In the genomic region with DNA sequence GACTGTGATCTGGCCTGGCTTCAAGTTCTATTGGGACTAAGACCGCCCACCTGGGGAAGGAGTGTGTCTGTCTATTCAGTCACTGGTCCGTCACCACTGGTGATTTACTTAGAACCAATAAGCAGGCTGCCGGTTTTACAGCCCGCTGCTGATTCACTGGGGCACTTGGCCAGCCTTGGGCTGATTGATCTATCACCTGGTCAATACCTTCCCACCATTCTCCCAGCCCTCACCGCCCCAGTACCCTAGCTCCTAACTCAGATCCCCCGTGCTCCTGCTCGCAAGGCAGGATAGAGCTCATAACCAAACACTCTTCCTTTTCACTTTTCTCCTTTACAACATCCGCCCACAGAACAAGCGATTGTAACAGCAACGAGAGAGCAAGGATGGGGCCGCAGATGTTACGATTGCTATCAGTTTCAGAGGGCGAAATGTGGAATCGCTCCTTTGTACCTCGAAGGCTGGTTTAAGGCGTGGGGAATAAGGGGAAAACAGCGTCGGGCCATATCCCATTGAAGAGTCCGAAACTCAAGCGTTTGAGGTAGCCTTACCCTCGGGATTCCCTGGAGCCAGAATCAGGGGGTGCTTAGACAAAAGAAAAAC, we compare ENCODE assay signal across 1 cellular context.
A peak's percentile ranks its signal among the peaks of the same experiment; 100 is the strongest.
TF ChIP-seq lines count a peak whose summit lies in the region.

No MANE protein-coding gene starts in this region.

TF ChIP-seq in K562, 482 proteins besides CTCF, POLR2A, EP300 and RAD21 (continued from another document):
- TF ChIP-seq, protein P1, sequence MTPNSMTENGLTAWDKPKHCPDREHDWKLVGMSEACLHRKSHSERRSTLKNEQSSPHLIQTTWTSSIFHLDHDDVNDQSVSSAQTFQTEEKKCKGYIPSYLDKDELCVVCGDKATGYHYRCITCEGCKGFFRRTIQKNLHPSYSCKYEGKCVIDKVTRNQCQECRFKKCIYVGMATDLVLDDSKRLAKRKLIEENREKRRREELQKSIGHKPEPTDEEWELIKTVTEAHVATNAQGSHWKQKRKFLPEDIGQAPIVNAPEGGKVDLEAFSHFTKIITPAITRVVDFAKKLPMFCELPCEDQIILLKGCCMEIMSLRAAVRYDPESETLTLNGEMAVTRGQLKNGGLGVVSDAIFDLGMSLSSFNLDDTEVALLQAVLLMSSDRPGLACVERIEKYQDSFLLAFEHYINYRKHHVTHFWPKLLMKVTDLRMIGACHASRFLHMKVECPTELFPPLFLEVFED (CRISPR knock-in tag; conservative IDR thresholded peaks at IDR 0.05) = no peak
- TF ChIP-seq PYGO2 (tag; IDR thresholded peaks at IDR 0.05) = no peak
- TF ChIP-seq L3MBTL2 (IDR thresholded peaks at IDR 0.05) = 0 out of 2 replicates have a peak, but pooled peaks have one; percentile 25
- peak; percentile 32; the same call in 1 of the 2 replicates for TF ChIP-seq RFX1 (IDR thresholded peaks at IDR 0.05)
- peak; percentile 10; the same call in 1 of the 2 replicates for TF ChIP-seq ZFX (CRISPR knock-in tag; IDR thresholded peaks at IDR 0.05)
- peak; percentile 60 for TF ChIP-seq POLR2B (IDR thresholded peaks at IDR 0.05; ENCODE audit: low read depth, partially characterized antibody)
- TF ChIP-seq, protein P2, sequence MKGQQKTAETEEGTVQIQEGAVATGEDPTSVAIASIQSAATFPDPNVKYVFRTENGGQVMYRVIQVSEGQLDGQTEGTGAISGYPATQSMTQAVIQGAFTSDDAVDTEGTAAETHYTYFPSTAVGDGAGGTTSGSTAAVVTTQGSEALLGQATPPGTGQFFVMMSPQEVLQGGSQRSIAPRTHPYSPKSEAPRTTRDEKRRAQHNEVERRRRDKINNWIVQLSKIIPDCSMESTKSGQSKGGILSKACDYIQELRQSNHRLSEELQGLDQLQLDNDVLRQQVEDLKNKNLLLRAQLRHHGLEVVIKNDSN (CRISPR knock-in tag; IDR thresholded peaks at IDR 0.05) = peak; percentile 28; the same call in 1 of the 2 replicates
- peak; percentile 56 for TF ChIP-seq KDM5B (IDR thresholded peaks at IDR 0.05; ENCODE audit: insufficient replicate concordance, low read depth, low read length)
- 0 out of 2 replicates have a peak, but pooled peaks have one; percentile 40 for TF ChIP-seq GTF2E2 (tag; IDR thresholded peaks at IDR 0.05)
- no peak for TF ChIP-seq ZNF778 (CRISPR knock-in tag; IDR thresholded peaks at IDR 0.05)
- peak; percentile 5; the same call in 1 of the 2 replicates for TF ChIP-seq JUND (IDR thresholded peaks at IDR 0.05; ENCODE audit: borderline replicate concordance, low read depth, low read length)
- no peak for TF ChIP-seq JUND (tag; IDR thresholded peaks at IDR 0.05; ENCODE audit: borderline replicate concordance, low read depth, low read length)
- peak; percentile 17 for TF ChIP-seq DACH1 (IDR thresholded peaks at IDR 0.05; ENCODE audit: partially characterized antibody)
- TF ChIP-seq TSC22D4 (tag; IDR thresholded peaks at IDR 0.05) = no peak
- peak; percentile 33 for TF ChIP-seq TAF1 (IDR thresholded peaks at IDR 0.05; ENCODE audit: control insufficient read depth, extremely low read depth, insufficient read depth, low read length, severe bottlenecking)
- TF ChIP-seq GATAD2A (IDR thresholded peaks at IDR 0.05) = 0 out of 2 replicates have a peak, but pooled peaks have one; percentile 68
- TF ChIP-seq, protein P3, sequence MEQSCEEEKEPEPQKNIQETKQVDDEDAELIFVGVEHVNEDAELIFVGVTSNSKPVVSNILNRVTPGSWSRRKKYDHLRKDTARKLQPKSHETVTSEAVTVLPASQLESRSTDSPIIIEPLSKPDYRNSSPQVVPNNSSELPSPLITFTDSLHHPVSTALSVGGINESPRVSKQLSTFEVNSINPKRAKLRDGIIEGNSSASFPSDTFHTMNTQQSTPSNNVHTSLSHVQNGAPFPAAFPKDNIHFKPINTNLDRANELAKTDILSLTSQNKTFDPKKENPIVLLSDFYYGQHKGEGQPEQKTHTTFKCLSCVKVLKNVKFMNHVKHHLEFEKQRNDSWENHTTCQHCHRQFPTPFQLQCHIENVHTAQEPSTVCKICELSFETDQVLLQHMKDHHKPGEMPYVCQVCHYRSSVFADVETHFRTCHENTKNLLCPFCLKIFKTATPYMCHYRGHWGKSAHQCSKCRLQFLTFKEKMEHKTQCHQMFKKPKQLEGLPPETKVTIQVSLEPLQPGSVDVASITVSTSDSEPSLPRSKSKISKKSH (CRISPR knock-in tag; IDR thresholded peaks at IDR 0.05) = no peak
- TF ChIP-seq HMG20B (CRISPR knock-in tag; IDR thresholded peaks at IDR 0.05) = no peak
- peak in 1 of 2 experiments; percentile 50; a peak in 1 of 4 replicates for TF ChIP-seq HDAC1 (IDR thresholded peaks at IDR 0.05)
